In the genomic region with DNA sequence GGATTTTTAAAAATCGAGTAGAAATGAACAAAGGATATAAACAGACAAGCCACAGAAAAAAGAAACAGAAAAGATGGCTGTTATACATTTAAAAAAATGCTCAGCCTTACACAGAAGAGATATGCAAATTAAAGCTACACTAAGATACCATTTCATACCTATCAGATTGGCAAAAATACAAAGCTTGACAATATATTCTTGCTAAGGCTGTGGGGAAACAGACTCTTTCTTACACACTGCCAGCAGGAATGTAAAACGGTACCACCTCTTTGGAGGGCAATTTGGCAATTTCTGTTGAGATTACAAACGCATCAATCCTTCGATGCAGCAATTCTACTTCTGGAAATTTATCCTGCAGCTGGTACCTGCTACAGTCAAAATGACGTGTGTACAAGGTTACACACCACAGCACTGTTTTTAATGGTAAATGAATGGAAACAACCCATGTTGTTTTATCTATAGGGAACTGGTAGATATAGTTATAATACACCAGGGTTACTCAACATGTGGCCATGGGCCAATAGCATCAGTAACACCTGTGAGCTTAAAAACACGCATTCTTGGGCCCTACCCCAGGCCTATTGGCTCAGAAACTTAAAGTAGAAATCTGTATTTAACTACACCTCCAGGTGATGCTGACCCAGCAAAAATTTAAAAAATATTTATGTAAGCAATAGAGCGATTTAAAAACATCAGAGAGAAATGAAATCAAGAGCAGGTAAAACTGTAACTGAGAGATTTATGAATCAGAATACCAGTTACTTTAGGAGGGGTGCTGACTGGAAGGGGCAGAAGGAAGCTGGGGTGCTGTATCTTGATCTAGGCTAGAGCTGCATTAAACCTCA, we compare ENCODE assay signal across 16 cellular contexts. TPM values are rescaled to one million over a fixed set of nuclear protein-coding genes. Genes with fewer than 3 reads are reported as not detected.
DNase-seq lines count a peak whose midpoint lies in the region; ATAC-seq, FAIRE-seq and TF ChIP-seq lines count a peak whose summit lies in the region.
"Had no signal": no experiment of that assay in that cellular context is flagged by ENCODE, and none has a peak within 500 bp of the region (broad histone marks: within the 10 kb centered on the region; RNA-seq: fewer than 3 reads in every experiment).

No MANE protein-coding gene starts in this region.

- no peaks in the 10 kb centered on the region for H3K27me3 ChIP-seq in MM.1S (replicated peaks; ENCODE audit: insufficient read depth, low read length)
- H3K27me3 ChIP-seq in adipocyte (replicated peaks; ENCODE audit: control insufficient read depth, insufficient read depth, low read length) = no peaks in the 10 kb centered on the region
- no peaks in the 10 kb centered on the region for H3K27me3 ChIP-seq in esophagus squamous epithelium
- H3K27me3 ChIP-seq: spleen had no signal

- no peaks in the 10 kb centered on the region for H4K20me1 ChIP-seq in MM.1S (ENCODE audit: insufficient read depth, low read length)

- H2AFZ ChIP-seq in MM.1S (ENCODE audit: low read length) = no peak overlapping the region

- H3K27ac Mint-ChIP-seq in progenitor cell of endocrine pancreas = no peak overlapping the region
- H3K27ac Mint-ChIP-seq: activated T-helper 2 cell treated with anti-CD3 and anti-CD28 coated beads, Interferon-gamma antibody, Interleukin-2, Interleukin-4, amounts not matched to agents 10 μg/mL and 5 μg/mL and 100 μg/mL, durations not matched to agents 14 hours and 24 hours and 36 hours; CD4-positive, alpha-beta T cell; stimulated activated naive B cell treated with anti-CD40 and anti-IgM and Interleukin-4, amounts not matched to agents 10 μg/mL and 1 μg/mL and 100 μg/mL, for 72 hours had no signal

- no peaks in the 10 kb centered on the region for H3K27me3 Mint-ChIP-seq in progenitor cell of endocrine pancreas
- H3K27me3 Mint-ChIP-seq: CD4-positive, alpha-beta T cell; IgD-negative memory B cell; stimulated activated naive B cell treated with anti-CD40 and anti-IgM and Interleukin-4, amounts not matched to agents 10 μg/mL and 1 μg/mL and 100 μg/mL, for 72 hours had no signal

- POLR2A ChIA-PET in A549 (lab: Yijun Ruan, JAX) = no interaction called here

- H3K4me1 ChIP-seq in A549 (peaks cover 33% of the 10 kb centered on the region), MM.1S (ENCODE audit: low read length) (peaks cover 53% of the 10 kb centered on the region), adipocyte (ENCODE audit: control insufficient read depth, insufficient read depth, low read length) (peaks cover 54% of the 10 kb centered on the region), esophagus squamous epithelium (peaks cover 0 to 46% (median 11%) of the 10 kb centered on the region in 3 donors)

- no peak overlapping the region for H3K4me3 Mint-ChIP-seq in progenitor cell of endocrine pancreas (ENCODE audit: low read depth)
- H3K4me3 Mint-ChIP-seq: CD4-positive, alpha-beta T cell; stimulated activated naive B cell treated with anti-CD40 and anti-IgM and Interleukin-4, amounts not matched to agents 10 μg/mL and 1 μg/mL and 100 μg/mL, for 72 hours had no signal

- H3K4me1 Mint-ChIP-seq in progenitor cell of endocrine pancreas (ENCODE audit: low read depth) = peaks cover 12% of the 10 kb centered on the region

- no peak for TF ChIP-seq CTCF in A549 (IDR thresholded peaks at IDR 0.05)
- TF ChIP-seq CTCF in MM.1S (IDR thresholded peaks at IDR 0.05; ENCODE audit: low read length) = no peak
- TF ChIP-seq CTCF in progenitor cell of endocrine pancreas (IDR thresholded peaks at IDR 0.05; ENCODE audit: unreplicated experiment) = no peak
- no peak for TF ChIP-seq CTCF in esophagus squamous epithelium (IDR thresholded peaks at IDR 0.05)

- H3K36me3 ChIP-seq in MM.1S (replicated peaks; ENCODE audit: insufficient read depth, low read length) = peaks cover 6% of the 10 kb centered on the region
- peaks cover 35% of the 10 kb centered on the region for H3K36me3 ChIP-seq in adipocyte (ENCODE audit: control insufficient read depth, insufficient read depth, low read length, severe bottlenecking)
- no peaks in the 10 kb centered on the region for H3K36me3 ChIP-seq in esophagus squamous epithelium
- H3K36me3 ChIP-seq: lower lobe of right lung, prostate gland had no signal

- no peaks in the 10 kb centered on the region for H3K9me3 Mint-ChIP-seq in progenitor cell of endocrine pancreas (ENCODE audit: low read depth)
- H3K9me3 Mint-ChIP-seq: activated T-helper 2 cell treated with anti-CD3 and anti-CD28 coated beads, Interferon-gamma antibody, Interleukin-2, Interleukin-4, amounts not matched to agents 10 μg/mL and 5 μg/mL and 100 μg/mL, durations not matched to agents 14 hours and 24 hours and 36 hours; CD4-positive, alpha-beta T cell; IgD-negative memory B cell; stimulated activated naive B cell treated with anti-CD40 and anti-IgM and Interleukin-4, amounts not matched to agents 10 μg/mL and 1 μg/mL and 100 μg/mL, for 72 hours had no signal

- no peaks in the 10 kb centered on the region for H3K9me2 ChIP-seq in MM.1S (replicated peaks; ENCODE audit: insufficient read depth, low read length)

- H3K27ac ChIP-seq in A549 = no peak overlapping the region
- H3K27ac ChIP-seq in MM.1S (ENCODE audit: low read length) = peak overlapping the region; percentile 6; the same call in 1 of the 2 replicates
- no peak overlapping the region for H3K27ac ChIP-seq in esophagus squamous epithelium

- no peak for FAIRE-seq in A549 (lab: Jason Lieb, UNC)

- no peak overlapping the region for H3K9ac ChIP-seq in MM.1S (ENCODE audit: low read length)
- peak overlapping the region; percentile 72 for H3K9ac ChIP-seq in adipocyte (ENCODE audit: low read length)

- H3K9me3 ChIP-seq in A549 (no peaks in the 10 kb centered on the region), MM.1S (replicated peaks; ENCODE audit: insufficient read depth, low read length) (no peaks in the 10 kb centered on the region), adipocyte (ENCODE audit: control insufficient read depth, low read length) (no peaks in the 10 kb centered on the region), esophagus squamous epithelium (no peaks in the 10 kb centered on the region)
- H3K9me3 ChIP-seq: lower lobe of right lung, prostate gland, spleen had no signal

- no peak for TF ChIP-seq EP300 in A549 (IDR thresholded peaks at IDR 0.05)

- ATAC-seq in A549 (no peak), left colon (peak; percentile 67)
- ATAC-seq: stimulated activated naive B cell treated with anti-CD40 and anti-IgM and Interleukin-4, amounts not matched to agents 10 μg/mL and 1 μg/mL and 100 μg/mL, for 72 hours had no signal

- no peak for DNase-seq in A549 (ENCODE audit: low read depth in 1 of 2, low spot score in 1 of 2)
- no peak for DNase-seq in MM.1S
- no peak for DNase-seq in adipocyte (ENCODE audit: low read depth)
- no peak for DNase-seq in left colon
- no peak for DNase-seq in progenitor cell of endocrine pancreas (ENCODE audit: low spot score, unreplicated experiment)
- DNase-seq in esophagus squamous epithelium (lab: John Stamatoyannopoulos, UW) = no peak
- DNase-seq in iPS-NIHi11 (ENCODE audit: low spot score) = no peak
- no peak for DNase-seq in kidney tubule cell (ENCODE audit: low spot score)
- DNase-seq: ACHN; CD4-positive, alpha-beta T cell; lower lobe of right lung; spleen; stimulated activated naive B cell treated with anti-CD40 and anti-IgM and Interleukin-4, amounts not matched to agents 10 μg/mL and 1 μg/mL and 100 μg/mL, for 72 hours had no signal

- H3K4me2 ChIP-seq in A549 (no peak overlapping the region), MM.1S (ENCODE audit: low read depth, low read length) (no peak overlapping the region)

- WGBS in A549 (ENCODE audit: missing lambda C conversion rate) = 74% methylated on average over 7 of the region's 7 CpGs
- WGBS in esophagus squamous epithelium, 2 donors = 54 to 63% methylated on average over 7 of the region's 7 CpGs

- H3K4me3 ChIP-seq in A549 (no peak overlapping the region), MM.1S (ENCODE audit: low read length) (no peak overlapping the region), adipocyte (ENCODE audit: low read length) (no peak overlapping the region), esophagus squamous epithelium (no peak overlapping the region)
- H3K4me3 ChIP-seq: lower lobe of right lung, prostate gland, spleen had no signal

- peaks cover 1% of the 10 kb centered on the region for H3K36me3 Mint-ChIP-seq in progenitor cell of endocrine pancreas (ENCODE audit: insufficient read depth)

- CTCF ChIA-PET in A549 (lab: Yijun Ruan, JAX) = interaction anchor here (1.0 kb wide), 1 partner anchor 9 kb away, joined by 3 read pairs; no protein-coding TSS in a partner anchor

- H3K79me2 ChIP-seq in MM.1S (ENCODE audit: low read length) = peaks cover 98% of the 10 kb centered on the region

- peaks cover 4% of the 10 kb centered on the region; the same call in 1 of the 2 replicates for H3F3A ChIP-seq in MM.1S (ENCODE audit: insufficient read depth, low read length)

- no peak for TF ChIP-seq RAD21 in A549 (conservative IDR thresholded peaks at IDR 0.05 in 1 of 2, IDR thresholded peaks at IDR 0.05 in 1 of 2)

- intact Hi-C loops in left colon (cut with DNase I, micrococcal nuclease) (no loop called here), esophagus squamous epithelium (cut with DNase I) (no loop called here)

- TF ChIP-seq POLR2A in A549 (IDR thresholded peaks at IDR 0.05; ENCODE audit: low read length) = no peak
- TF ChIP-seq POLR2A in esophagus squamous epithelium (IDR thresholded peaks at IDR 0.05) = no peak

TF ChIP-seq in A549, 52 proteins besides CTCF, POLR2A, EP300 and RAD21:
- no peak for TF ChIP-seq KDM5A (IDR thresholded peaks at IDR 0.05)
- no peak for TF ChIP-seq FOSB (CRISPR knock-in tag; IDR thresholded peaks at IDR 0.05)
- no peak for TF ChIP-seq RCOR1 (IDR thresholded peaks at IDR 0.05; ENCODE audit: low read depth, low read length)
- no peak for TF ChIP-seq CBX8 (IDR thresholded peaks at IDR 0.05)
- TF ChIP-seq ZSCAN20 (CRISPR knock-in tag; IDR thresholded peaks at IDR 0.05) = no peak
- peak; percentile 64 for TF ChIP-seq MAFK (IDR thresholded peaks at IDR 0.05; ENCODE audit: partially characterized antibody)

RNA-seq across cellular contexts. Expression of gene TRAM2, which starts 53.3 kb away (rescaled TPM):
- polyA plus RNA-seq in A549 (2011; rRNA removed) (25.4 and 25.6 TPM in 2 replicates), A549 (2017; fragmentation: RNase III; extraction: RNeasy Plus Mini Kit Qiagen cat#74134 plus additional on column Dnase treatment) (16.4 to 18.9 TPM (median 18.9 TPM) in 3 replicates)
- 10.3 and 14.3 TPM in 2 replicates for polyA plus RNA-seq in A549 (2012; cell fraction: cytosol; rRNA removed)
- polyA plus RNA-seq in A549 (2012; cell fraction: nucleus; rRNA removed) = 12.4 and 19.0 TPM in 2 replicates
- 31.9 and 32.9 TPM in 2 replicates for polyA minus RNA-seq in A549 (2011; rRNA and poly(A)+ RNA removed)
- total RNA-seq in left colon (10 to 100 TPM; 15.3 to 23.7 TPM), progenitor cell of endocrine pancreas (18.6 and 19.9 TPM in 2 replicates), esophagus squamous epithelium (1 to 10 TPM; 2.3 to 8.6 (median 5.3) TPM)
